In genomic region chrX:14039344-14039743, GRCh38 we compare ENCODE assay signal across 1 cellular context.
A peak's percentile ranks its signal among the peaks of the same experiment; 100 is the strongest.
TF ChIP-seq lines count a peak whose summit lies in the region.

No MANE protein-coding gene starts in this region.

TF ChIP-seq in K562, 482 proteins besides CTCF, POLR2A, EP300 and RAD21 (continued from another document):
- no peak for TF ChIP-seq SIN3A (IDR thresholded peaks at IDR 0.05; ENCODE audit: borderline replicate concordance in 2 of 2, control insufficient read depth in 1 of 2, low read depth in 2 of 2, low read length in 2 of 2)
- peak; percentile 22 for TF ChIP-seq RFX1 (IDR thresholded peaks at IDR 0.05)
- peak; percentile 68 for TF ChIP-seq SMC3 (conservative IDR thresholded peaks at IDR 0.05; ENCODE audit: insufficient read depth, low read depth, low read length)
- peak; percentile 86 for TF ChIP-seq PBX2 (CRISPR knock-in tag; IDR thresholded peaks at IDR 0.05; ENCODE audit: low read depth)
- TF ChIP-seq PBX2 (tag; conservative IDR thresholded peaks at IDR 0.05; ENCODE audit: low read depth) = peak; percentile 100
- no peak for TF ChIP-seq DDX20 (tag; IDR thresholded peaks at IDR 0.05; ENCODE audit: low read depth)
- TF ChIP-seq SPI1 (IDR thresholded peaks at IDR 0.05; ENCODE audit: borderline replicate concordance, low read depth, low read length) = peak; percentile 48; the same call in 1 of the 2 replicates
- peak; percentile 74 for TF ChIP-seq DEAF1 (CRISPR knock-in tag; IDR thresholded peaks at IDR 0.05)
- TF ChIP-seq TSHZ1 (CRISPR knock-in tag; IDR thresholded peaks at IDR 0.05) = peak; percentile 99
- TF ChIP-seq CCAR2 (IDR thresholded peaks at IDR 0.05; ENCODE audit: low read depth, low read length) = no peak
- peak; percentile 100 for TF ChIP-seq MEIS2 (IDR thresholded peaks at IDR 0.05; ENCODE audit: partially characterized antibody)
